In genomic region chr9:121735065-121735791, GRCh38 we compare ENCODE assay signal across 8 cellular contexts.
DNase-seq lines count a peak whose midpoint lies in the region; ATAC-seq and TF ChIP-seq lines count a peak whose summit lies in the region.

No MANE protein-coding gene starts in this region.

- in situ Hi-C loops in KBM-7 (cut with MboI; ENCODE audit: low pct_unique_long_range_greater_than_20kb, low sequenced_read_pairs) (no loop called here), transverse colon (cut with MboI; ENCODE audit: low pct_ligation_motif_present in 1 of 4, low pct_unique_long_range_greater_than_20kb in 1 of 4, low sequenced_read_pairs in 3 of 4) (no loop called here)

- no peaks in the 10 kb centered on the region for H3K36me3 ChIP-seq in transverse colon

- H3K27ac ChIP-seq in transverse colon: peak overlapping the region; percentile 91 to 93 (median 92)

- no peaks in the 10 kb centered on the region for H3K27me3 ChIP-seq in transverse colon

- H3K27me3 Mint-ChIP-seq in brain: peaks cover 6% of the 10 kb centered on the region

- peak overlapping the region in 2 of 4 donors; percentile 40 to 49 for H3K4me3 ChIP-seq in transverse colon

- WGBS in transverse colon (ENCODE audit: low coverage in 1 of 2), 2 donors: 10 to 40% methylated on average over 2 to 9 of the region's 9 CpGs

- H3K36me3 Mint-ChIP-seq in brain: no peaks in the 10 kb centered on the region

- DNase-seq in Right ventricle myocardium superior: no peak
- no peak for DNase-seq in Right ventricle myocardium inferior (ENCODE audit: missing footprints)
- peak; percentile 27 for DNase-seq in KBM-7
- DNase-seq in kidney tubule cell (ENCODE audit: low spot score): peak; percentile 70
- peak; percentile 58 for DNase-seq in transverse colon
- DNase-seq in DMS53 (lab: John Stamatoyannopoulos, UW): no peak
- DNase-seq in amniotic stem cell (lab: John Stamatoyannopoulos, UW): no peak

- H3K9me3 ChIP-seq in transverse colon: no peaks in the 10 kb centered on the region

- no peak for TF ChIP-seq EP300 in transverse colon (IDR thresholded peaks at IDR 0.05; ENCODE audit: low read depth)

- TF ChIP-seq POLR2A in transverse colon (IDR thresholded peaks at IDR 0.05): no peak

- H3K27ac Mint-ChIP-seq in brain: peak overlapping the region; percentile 25 to 54 (median 29)

- ATAC-seq in Right ventricle myocardium superior (ENCODE audit: poor library complexity): peak; percentile 28
- ATAC-seq in Right ventricle myocardium inferior: no peak

- TF ChIP-seq CTCF in brain (conservative IDR thresholded peaks at IDR 0.05) (peak; percentile 32 to 58), transverse colon (IDR thresholded peaks at IDR 0.05) (peak in 4 of 5 experiments; percentile 22 to 35 (median 28))

- intact Hi-C loops in Right ventricle myocardium superior (cut with DNase I) (no loop called here), Right ventricle myocardium inferior (cut with DNase I) (no loop called here), transverse colon (cut with DNase I; ENCODE audit: low total_unique reads) (no loop called here)

- peaks cover 89% of the 10 kb centered on the region for H3K4me1 Mint-ChIP-seq in brain

- H3K9me3 Mint-ChIP-seq in brain: no peaks in the 10 kb centered on the region

- H3K4me3 Mint-ChIP-seq in brain: peak overlapping the region in 3 of 5 experiments; percentile 33 to 83 (median 78)

- H3K4me1 ChIP-seq in transverse colon: peaks cover 59 to 96% (median 92%) of the 10 kb centered on the region in 4 donors

Comparison
In these comparisons a context has a peak if more than half of its experiments do, and no peak if none do; other contexts are left out.
1. DNase-seq: peak in KBM-7 (single experiment), kidney tubule cell (single experiment) and transverse colon (single experiment); none in Right ventricle myocardium superior (single experiment), Right ventricle myocardium inferior (single experiment), DMS53 (single experiment) and amniotic stem cell (single experiment).